Comparison of ENCODE assay signal across 1 cellular context in the genomic region with DNA sequence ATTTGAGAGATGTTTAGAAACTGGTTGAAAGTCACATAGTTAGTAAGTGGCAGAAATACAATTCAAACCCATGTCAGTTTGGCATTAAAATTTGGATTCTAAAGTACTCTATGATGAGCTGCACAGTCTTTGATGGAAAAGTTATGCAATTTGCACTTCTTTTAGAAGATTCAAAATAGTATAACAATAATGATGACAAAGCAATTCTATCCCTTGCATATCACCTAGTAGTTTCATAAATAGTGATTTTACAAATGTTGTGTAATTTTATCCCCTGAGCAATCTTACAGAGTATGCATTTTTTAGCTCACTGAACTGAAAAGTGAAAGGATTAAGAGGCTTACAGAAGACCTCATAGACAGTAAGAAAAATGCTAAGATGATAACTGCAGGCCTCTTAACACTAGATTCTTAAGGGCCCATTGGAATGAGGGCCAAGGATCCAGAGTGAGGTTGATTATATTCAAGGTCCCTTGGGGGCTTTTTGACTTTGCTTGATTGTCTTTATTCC.
TF ChIP-seq lines count a peak whose summit lies in the region.

No MANE protein-coding gene starts in this region.

TF ChIP-seq in GM23338, 12 proteins besides CTCF, POLR2A, EP300 and RAD21 (continued from another document):
- TF ChIP-seq, protein P1, sequence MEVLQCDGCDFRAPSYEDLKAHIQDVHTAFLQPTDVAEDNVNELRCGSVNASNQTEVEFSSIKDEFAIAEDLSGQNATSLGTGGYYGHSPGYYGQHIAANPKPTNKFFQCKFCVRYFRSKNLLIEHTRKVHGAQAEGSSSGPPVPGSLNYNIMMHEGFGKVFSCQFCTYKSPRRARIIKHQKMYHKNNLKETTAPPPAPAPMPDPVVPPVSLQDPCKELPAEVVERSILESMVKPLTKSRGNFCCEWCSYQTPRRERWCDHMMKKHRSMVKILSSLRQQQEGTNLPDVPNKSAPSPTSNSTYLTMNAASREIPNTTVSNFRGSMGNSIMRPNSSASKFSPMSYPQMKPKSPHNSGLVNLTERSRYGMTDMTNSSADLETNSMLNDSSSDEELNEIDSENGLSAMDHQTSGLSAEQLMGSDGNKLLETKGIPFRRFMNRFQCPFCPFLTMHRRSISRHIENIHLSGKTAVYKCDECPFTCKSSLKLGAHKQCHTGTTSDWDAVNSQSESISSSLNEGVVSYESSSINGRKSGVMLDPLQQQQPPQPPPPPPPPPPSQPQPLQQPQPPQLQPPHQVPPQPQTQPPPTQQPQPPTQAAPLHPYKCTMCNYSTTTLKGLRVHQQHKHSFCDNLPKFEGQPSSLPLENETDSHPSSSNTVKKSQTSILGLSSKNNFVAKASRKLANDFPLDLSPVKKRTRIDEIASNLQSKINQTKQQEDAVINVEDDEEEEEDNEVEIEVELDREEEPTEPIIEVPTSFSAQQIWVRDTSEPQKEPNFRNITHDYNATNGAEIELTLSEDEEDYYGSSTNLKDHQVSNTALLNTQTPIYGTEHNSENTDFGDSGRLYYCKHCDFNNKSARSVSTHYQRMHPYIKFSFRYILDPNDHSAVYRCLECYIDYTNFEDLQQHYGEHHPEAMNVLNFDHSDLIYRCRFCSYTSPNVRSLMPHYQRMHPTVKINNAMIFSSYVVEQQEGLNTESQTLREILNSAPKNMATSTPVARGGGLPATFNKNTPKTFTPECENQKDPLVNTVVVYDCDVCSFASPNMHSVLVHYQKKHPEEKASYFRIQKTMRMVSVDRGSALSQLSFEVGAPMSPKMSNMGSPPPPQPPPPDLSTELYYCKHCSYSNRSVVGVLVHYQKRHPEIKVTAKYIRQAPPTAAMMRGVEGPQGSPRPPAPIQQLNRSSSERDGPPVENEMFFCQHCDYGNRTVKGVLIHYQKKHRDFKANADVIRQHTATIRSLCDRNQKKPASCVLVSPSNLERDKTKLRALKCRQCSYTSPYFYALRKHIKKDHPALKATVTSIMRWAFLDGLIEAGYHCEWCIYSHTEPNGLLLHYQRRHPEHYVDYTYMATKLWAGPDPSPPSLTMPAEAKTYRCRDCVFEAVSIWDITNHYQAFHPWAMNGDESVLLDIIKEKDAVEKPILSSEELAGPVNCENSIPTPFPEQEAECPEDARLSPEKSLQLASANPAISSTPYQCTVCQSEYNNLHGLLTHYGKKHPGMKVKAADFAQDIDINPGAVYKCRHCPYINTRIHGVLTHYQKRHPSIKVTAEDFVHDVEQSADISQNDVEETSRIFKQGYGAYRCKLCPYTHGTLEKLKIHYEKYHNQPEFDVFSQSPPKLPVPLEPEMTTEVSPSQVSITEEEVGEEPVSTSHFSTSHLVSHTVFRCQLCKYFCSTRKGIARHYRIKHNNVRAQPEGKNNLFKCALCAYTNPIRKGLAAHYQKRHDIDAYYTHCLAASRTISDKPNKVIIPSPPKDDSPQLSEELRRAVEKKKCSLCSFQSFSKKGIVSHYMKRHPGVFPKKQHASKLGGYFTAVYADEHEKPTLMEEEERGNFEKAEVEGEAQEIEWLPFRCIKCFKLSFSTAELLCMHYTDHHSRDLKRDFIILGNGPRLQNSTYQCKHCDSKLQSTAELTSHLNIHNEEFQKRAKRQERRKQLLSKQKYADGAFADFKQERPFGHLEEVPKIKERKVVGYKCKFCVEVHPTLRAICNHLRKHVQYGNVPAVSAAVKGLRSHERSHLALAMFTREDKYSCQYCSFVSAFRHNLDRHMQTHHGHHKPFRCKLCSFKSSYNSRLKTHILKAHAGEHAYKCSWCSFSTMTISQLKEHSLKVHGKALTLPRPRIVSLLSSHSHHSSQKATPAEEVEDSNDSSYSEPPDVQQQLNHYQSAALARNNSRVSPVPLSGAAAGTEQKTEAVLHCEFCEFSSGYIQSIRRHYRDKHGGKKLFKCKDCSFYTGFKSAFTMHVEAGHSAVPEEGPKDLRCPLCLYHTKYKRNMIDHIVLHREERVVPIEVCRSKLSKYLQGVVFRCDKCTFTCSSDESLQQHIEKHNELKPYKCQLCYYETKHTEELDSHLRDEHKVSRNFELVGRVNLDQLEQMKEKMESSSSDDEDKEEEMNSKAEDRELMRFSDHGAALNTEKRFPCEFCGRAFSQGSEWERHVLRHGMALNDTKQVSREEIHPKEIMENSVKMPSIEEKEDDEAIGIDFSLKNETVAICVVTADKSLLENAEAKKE (CRISPR knock-in tag; IDR thresholded peaks at IDR 0.05): no peak
- TF ChIP-seq NANOG (IDR thresholded peaks at IDR 0.05; ENCODE audit: borderline replicate concordance) (no peak), EZH2phosphoT487 (IDR thresholded peaks at IDR 0.05; ENCODE audit: unreplicated experiment) (no peak), EZH2 (IDR thresholded peaks at IDR 0.05; ENCODE audit: low read depth, unreplicated experiment) (no peak)
- TF ChIP-seq, protein P2, sequence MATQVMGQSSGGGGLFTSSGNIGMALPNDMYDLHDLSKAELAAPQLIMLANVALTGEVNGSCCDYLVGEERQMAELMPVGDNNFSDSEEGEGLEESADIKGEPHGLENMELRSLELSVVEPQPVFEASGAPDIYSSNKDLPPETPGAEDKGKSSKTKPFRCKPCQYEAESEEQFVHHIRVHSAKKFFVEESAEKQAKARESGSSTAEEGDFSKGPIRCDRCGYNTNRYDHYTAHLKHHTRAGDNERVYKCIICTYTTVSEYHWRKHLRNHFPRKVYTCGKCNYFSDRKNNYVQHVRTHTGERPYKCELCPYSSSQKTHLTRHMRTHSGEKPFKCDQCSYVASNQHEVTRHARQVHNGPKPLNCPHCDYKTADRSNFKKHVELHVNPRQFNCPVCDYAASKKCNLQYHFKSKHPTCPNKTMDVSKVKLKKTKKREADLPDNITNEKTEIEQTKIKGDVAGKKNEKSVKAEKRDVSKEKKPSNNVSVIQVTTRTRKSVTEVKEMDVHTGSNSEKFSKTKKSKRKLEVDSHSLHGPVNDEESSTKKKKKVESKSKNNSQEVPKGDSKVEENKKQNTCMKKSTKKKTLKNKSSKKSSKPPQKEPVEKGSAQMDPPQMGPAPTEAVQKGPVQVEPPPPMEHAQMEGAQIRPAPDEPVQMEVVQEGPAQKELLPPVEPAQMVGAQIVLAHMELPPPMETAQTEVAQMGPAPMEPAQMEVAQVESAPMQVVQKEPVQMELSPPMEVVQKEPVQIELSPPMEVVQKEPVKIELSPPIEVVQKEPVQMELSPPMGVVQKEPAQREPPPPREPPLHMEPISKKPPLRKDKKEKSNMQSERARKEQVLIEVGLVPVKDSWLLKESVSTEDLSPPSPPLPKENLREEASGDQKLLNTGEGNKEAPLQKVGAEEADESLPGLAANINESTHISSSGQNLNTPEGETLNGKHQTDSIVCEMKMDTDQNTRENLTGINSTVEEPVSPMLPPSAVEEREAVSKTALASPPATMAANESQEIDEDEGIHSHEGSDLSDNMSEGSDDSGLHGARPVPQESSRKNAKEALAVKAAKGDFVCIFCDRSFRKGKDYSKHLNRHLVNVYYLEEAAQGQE (IDR thresholded peaks at IDR 0.05; ENCODE audit: unreplicated experiment): no peak
